In the genomic region with DNA sequence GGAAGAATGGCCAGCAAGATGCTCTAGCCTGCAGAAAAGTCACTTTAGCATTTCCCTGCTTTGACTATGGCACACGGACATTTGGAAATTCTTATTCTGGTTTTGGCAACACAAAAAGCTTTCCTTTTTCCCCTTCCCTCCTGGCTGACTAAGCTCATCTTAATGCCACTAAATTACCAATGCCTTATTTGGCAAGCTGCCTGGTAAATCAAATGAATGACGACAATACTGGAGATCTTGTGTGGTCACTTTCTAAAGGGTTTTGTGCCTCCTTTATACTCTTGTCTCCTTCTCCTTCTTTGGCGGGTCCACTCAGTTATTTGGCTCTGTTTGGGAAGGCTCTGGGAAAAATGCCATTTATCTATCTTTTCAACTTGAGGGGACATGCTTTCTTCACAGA, we compare ENCODE assay signal across 1 cellular context.
TF ChIP-seq lines count a peak whose summit lies in the region.

No MANE protein-coding gene starts in this region.

TF ChIP-seq in HepG2, 621 proteins besides CTCF, POLR2A, EP300 and RAD21 (continued from another document):
- no peak for TF ChIP-seq RBM22 (optimal IDR thresholded peaks at IDR 0.05; ENCODE audit: low read length)
- no peak for TF ChIP-seq CSRNP2 (CRISPR knock-in tag; conservative IDR thresholded peaks at IDR 0.05; ENCODE audit: low read depth)
- TF ChIP-seq FOSL1 (CRISPR knock-in tag; IDR thresholded peaks at IDR 0.05; ENCODE audit: borderline replicate concordance): no peak
- TF ChIP-seq ZNF605 (CRISPR knock-in tag; IDR thresholded peaks at IDR 0.05): no peak
- TF ChIP-seq KAT7 (CRISPR knock-in tag; IDR thresholded peaks at IDR 0.05; ENCODE audit: borderline replicate concordance): no peak
- no peak for TF ChIP-seq ZNF530 (CRISPR knock-in tag; IDR thresholded peaks at IDR 0.05; ENCODE audit: low read depth)
- no peak for TF ChIP-seq MATR3 (CRISPR knock-in tag; IDR thresholded peaks at IDR 0.05)
- no peak for TF ChIP-seq ZNF496 (CRISPR knock-in tag; IDR thresholded peaks at IDR 0.05; ENCODE audit: insufficient replicate concordance)
- TF ChIP-seq, protein P1, sequence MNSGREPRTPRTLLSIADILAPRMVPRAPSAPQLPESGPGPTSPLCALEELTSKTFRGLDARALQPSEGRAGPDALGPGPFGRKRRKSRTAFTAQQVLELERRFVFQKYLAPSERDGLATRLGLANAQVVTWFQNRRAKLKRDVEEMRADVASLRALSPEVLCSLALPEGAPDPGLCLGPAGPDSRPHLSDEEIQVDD (CRISPR knock-in tag; IDR thresholded peaks at IDR 0.05; ENCODE audit: borderline replicate concordance): no peak
- TF ChIP-seq ZNF720 (CRISPR knock-in tag; IDR thresholded peaks at IDR 0.05): no peak
- TF ChIP-seq PHF8 (CRISPR knock-in tag; IDR thresholded peaks at IDR 0.05): no peak
TF ChIP-seq in HepG2: peak in this region for 0.
